ENCODE assay signal across 8 cellular contexts in genomic region chr22:46088541-46089311, GRCh38.
DNase-seq lines count a peak whose midpoint lies in the region; ATAC-seq and TF ChIP-seq lines count a peak whose summit lies in the region.

No MANE protein-coding gene starts in this region.

- H3K27ac ChIP-seq in cingulate gyrus (ENCODE audit: low read depth, low read length) (peak overlapping the region; percentile 97), substantia nigra (ENCODE audit: low read depth, low read length, poor library complexity, severe bottlenecking) (peak overlapping the region; percentile 99)

- ATAC-seq in left lobe of liver (peak; percentile 40), HG02885 (IDR thresholded peaks at IDR 0.05; ENCODE audit: poor library complexity, unreplicated experiment) (no peak)

- H3K9me3 Mint-ChIP-seq in HFFc6 = no peaks in the 10 kb centered on the region

- DNase-seq in HFFc6 (peak; percentile 89), left lobe of liver (ENCODE audit: low spot score) (peak; percentile 82), substantia nigra (lab: John Stamatoyannopoulos, UW) (peak in 6 of 49 donors; percentile 25 to 73 (median 54)), H4 (ENCODE audit: low spot score) (no peak)
- DNase-seq in activated effector memory CD4-positive, alpha-beta T cell treated with anti-CD3 and anti-CD28 coated beads, Interleukin-2, amount 50 U/mL, for 16 hours = no peak
- DNase-seq in stimulated activated CD4-positive, alpha-beta T cell treated with anti-CD3 and anti-CD28 coated beads, Interleukin-4, amount 100 ng/mL, for 1 hour = no peak

- peaks cover 90% of the 10 kb centered on the region for H3K4me1 Mint-ChIP-seq in HFFc6 (ENCODE audit: low read depth)

- H3K4me3 Mint-ChIP-seq in HFFc6 = peak overlapping the region; percentile 79

- H3K36me3 Mint-ChIP-seq in HFFc6 (ENCODE audit: low read depth) = peaks cover 61% of the 10 kb centered on the region

- H3K27me3 Mint-ChIP-seq in HFFc6 (ENCODE audit: insufficient read depth) = peaks cover 42% of the 10 kb centered on the region

- peak overlapping the region; percentile 96 for H3K27ac Mint-ChIP-seq in HFFc6

- no peak for TF ChIP-seq CTCF in HFFc6 (IDR thresholded peaks at IDR 0.05)

Comparison
In these comparisons a context has a peak if more than half of its experiments do, and no peak if none do; other contexts are left out.
1. DNase-seq: peak in HFFc6 (single experiment) and left lobe of liver (single experiment); none in activated effector memory CD4-positive, alpha-beta T cell treated with anti-CD3 and anti-CD28 coated beads, Interleukin-2, amount 50 U/mL, for 16 hours (single experiment), stimulated activated CD4-positive, alpha-beta T cell treated with anti-CD3 and anti-CD28 coated beads, Interleukin-4, amount 100 ng/mL, for 1 hour (single experiment) and H4 (single experiment).